In the genomic region with DNA sequence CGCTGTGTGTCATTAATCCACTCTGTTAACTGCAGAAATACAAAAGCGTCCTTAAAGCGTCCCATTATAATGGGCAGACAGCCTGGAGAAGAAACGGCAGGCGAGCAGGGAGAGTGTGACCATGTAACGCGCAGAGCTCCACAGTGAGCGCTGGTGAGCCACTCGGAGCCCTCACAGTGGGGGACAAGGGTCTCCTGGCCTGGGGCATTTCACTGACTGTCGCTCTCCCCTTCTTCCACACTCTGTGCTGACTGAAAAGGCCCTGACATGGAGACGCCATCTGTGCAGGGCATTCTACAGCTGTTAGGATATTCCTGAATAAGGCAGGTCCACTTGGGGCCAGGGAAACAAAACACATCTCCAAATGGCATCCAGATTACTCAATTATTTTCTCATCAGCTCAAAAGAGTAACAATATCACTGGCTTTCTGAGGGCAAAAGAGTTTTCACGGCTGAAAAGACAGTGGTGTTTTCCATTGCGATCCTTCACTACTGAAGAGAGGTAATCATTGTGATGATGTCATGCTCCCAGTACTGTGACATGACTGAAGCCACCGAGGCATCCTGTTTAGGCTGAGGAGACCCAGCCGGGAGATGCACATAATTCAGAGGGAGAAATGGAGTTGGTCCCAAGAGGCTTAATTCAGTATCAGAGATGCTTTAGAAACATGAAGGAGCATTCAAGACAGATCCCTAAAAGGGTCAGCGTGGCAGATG, we compare ENCODE assay signal across 15 cellular contexts. TPM values are rescaled to one million over a fixed set of nuclear protein-coding genes. Genes with fewer than 3 reads are reported as not detected.
DNase-seq lines count a peak whose midpoint lies in the region; ATAC-seq, FAIRE-seq and TF ChIP-seq lines count a peak whose summit lies in the region.
"Had no signal": no experiment of that assay in that cellular context is flagged by ENCODE, and none has a peak within 500 bp of the region (broad histone marks: within the 10 kb centered on the region; RNA-seq: fewer than 3 reads in every experiment).

No MANE protein-coding gene starts in this region.

- TF ChIP-seq POLR2A in GM12891 (IDR thresholded peaks at IDR 0.05; ENCODE audit: low read depth, low read length) = no peak

- no peak for FAIRE-seq in GM12891 (lab: Jason Lieb, UNC)

- H3K27me3 ChIP-seq in H7 (ENCODE audit: control insufficient read depth, insufficient read depth, low read length) = no peaks in the 10 kb centered on the region
- H3K27me3 ChIP-seq in ectodermal cell (ENCODE audit: control insufficient read depth, insufficient read depth, low read length, poor library complexity, severe bottlenecking) = peaks cover 4% of the 10 kb centered on the region
- H3K27me3 ChIP-seq in neural progenitor cell = peaks cover 31% of the 10 kb centered on the region
- H3K27me3 ChIP-seq: breast epithelium had no signal

- peak overlapping the region; percentile 48 for H3K27ac Mint-ChIP-seq in neural progenitor cell
- H3K27ac Mint-ChIP-seq: activated naive CD8-positive, alpha-beta T cell; IgD-negative memory B cell had no signal

- no peaks in the 10 kb centered on the region for H3K9me3 ChIP-seq in ectodermal cell (ENCODE audit: control insufficient read depth, low read length)
- no peaks in the 10 kb centered on the region for H3K9me3 ChIP-seq in neural progenitor cell (ENCODE audit: low read depth)
- H3K9me3 ChIP-seq: breast epithelium had no signal

- no peaks in the 10 kb centered on the region for H3K79me2 ChIP-seq in neural progenitor cell (ENCODE audit: low read depth)

- ATAC-seq in HG02642 (IDR thresholded peaks at IDR 0.05; ENCODE audit: poor library complexity, unreplicated experiment) = no peak
- ATAC-seq: activated T-cell treated with anti-CD3 and anti-CD28 coated beads, Interleukin-2, amount 50 U/mL, for 4 hours had no signal

- H3K27me3 Mint-ChIP-seq in neural progenitor cell (ENCODE audit: insufficient read depth, low read depth) = peaks cover 2% of the 10 kb centered on the region
- H3K27me3 Mint-ChIP-seq: activated naive CD8-positive, alpha-beta T cell; IgD-negative memory B cell had no signal

- H3K4me1 Mint-ChIP-seq in neural progenitor cell = peaks cover 55% of the 10 kb centered on the region

- H3K4me1 ChIP-seq in ectodermal cell (ENCODE audit: control insufficient read depth, insufficient read depth, low read length) = peaks cover 22% of the 10 kb centered on the region
- peaks cover 10% of the 10 kb centered on the region for H3K4me1 ChIP-seq in neural progenitor cell
- H3K4me1 ChIP-seq: breast epithelium had no signal

- H3K4me2 ChIP-seq in neural progenitor cell = no peak overlapping the region

- TF ChIP-seq CTCF in neural progenitor cell (IDR thresholded peaks at IDR 0.05) = no peak

- H3K36me3 Mint-ChIP-seq in neural progenitor cell = peaks cover 13% of the 10 kb centered on the region

- no peaks in the 10 kb centered on the region for H3F3A ChIP-seq in neural progenitor cell (ENCODE audit: low read depth)

- peaks cover 4% of the 10 kb centered on the region for H3K9me3 Mint-ChIP-seq in neural progenitor cell
- H3K9me3 Mint-ChIP-seq: activated T-cell treated with anti-CD3 and anti-CD28 coated beads, Interleukin-2, amount 50 U/mL, for 4 hours; IgD-negative memory B cell had no signal

- 77 to 78% methylated on average over 16 of the region's 16 CpGs for WGBS in ectodermal cell, 2 experiments

- peak; percentile 62 for DNase-seq in H7
- DNase-seq in NCI-H524 (lab: John Stamatoyannopoulos, UW) = peak; percentile 84 to 92
- no peak for DNase-seq in neural progenitor cell (ENCODE audit: low spot score)
- no peak for DNase-seq in DMS53 treated with DMSO at 0.1 percent for 48 hours (lab: John Stamatoyannopoulos, UW; ENCODE audit: unreplicated experiment)
- DNase-seq in stimulated activated naive CD4-positive, alpha-beta T cell treated with Interleukin-2 at 50 U/mL for 16 hours (lab: John Stamatoyannopoulos, UW) = no peak
- no peak for DNase-seq in GM12891 (ENCODE audit: insufficient read length, low spot score)
- DNase-seq: activated T-cell treated with anti-CD3 and anti-CD28 coated beads, Interleukin-2, amount 50 U/mL, for 4 hours; COR-L47; NCI-H2107; stimulated activated CD4-positive, alpha-beta T cell treated with anti-CD3 and anti-CD28 coated beads, Interleukin-15, amount 100 ng/mL, for 24 hours had no signal

- no peak overlapping the region for H3K9ac ChIP-seq in neural progenitor cell

- H3K4me3 ChIP-seq in H7 (ENCODE audit: insufficient read depth, low read depth, low read length) = no peak overlapping the region
- H3K4me3 ChIP-seq in ectodermal cell (ENCODE audit: insufficient read depth, low read depth, low read length) = no peak overlapping the region
- H3K4me3 ChIP-seq in neural progenitor cell = no peak overlapping the region
- H3K4me3 ChIP-seq: breast epithelium had no signal

- H4K20me1 ChIP-seq in neural progenitor cell (ENCODE audit: low read depth) = no peaks in the 10 kb centered on the region

- H3K27ac ChIP-seq in ectodermal cell (ENCODE audit: insufficient read depth, low read depth, low read length, poor library complexity, severe bottlenecking) (peak overlapping the region; percentile 47), neural progenitor cell (no peak overlapping the region)
- H3K27ac ChIP-seq: breast epithelium had no signal

- H2AFZ ChIP-seq in neural progenitor cell (replicated peaks) = no peak overlapping the region

- H3K36me3 ChIP-seq in H7 (replicated peaks; ENCODE audit: control insufficient read depth, insufficient read depth, low read length) (no peaks in the 10 kb centered on the region), ectodermal cell (ENCODE audit: control insufficient read depth, insufficient read depth, low read length) (no peaks in the 10 kb centered on the region), neural progenitor cell (no peaks in the 10 kb centered on the region)
- H3K36me3 ChIP-seq: breast epithelium had no signal

- no peak overlapping the region for H3K4me3 Mint-ChIP-seq in neural progenitor cell
- H3K4me3 Mint-ChIP-seq: activated naive CD8-positive, alpha-beta T cell; activated T-cell treated with anti-CD3 and anti-CD28 coated beads, Interleukin-2, amount 50 U/mL, for 4 hours; IgD-negative memory B cell had no signal

TF ChIP-seq in GM12891, 5 proteins besides CTCF, POLR2A, EP300 and RAD21:
- TF ChIP-seq POLR2AphosphoS5 (IDR thresholded peaks at IDR 0.05; ENCODE audit: low read depth, low read length) (no peak), TAF1 (IDR thresholded peaks at IDR 0.05; ENCODE audit: low read depth, low read length) (no peak), POU2F2 (IDR thresholded peaks at IDR 0.05; ENCODE audit: low read depth, low read length) (no peak), PAX5 (IDR thresholded peaks at IDR 0.05; ENCODE audit: insufficient read depth, low read length, severe bottlenecking) (no peak), SPI1 (IDR thresholded peaks at IDR 0.05; ENCODE audit: low read depth, low read length) (no peak)

RNA-seq across cellular contexts. Expression of gene CCDC92, which starts 24.1 kb away (rescaled TPM):
- 5.2 and 6.1 TPM in 2 replicates for total RNA-seq in H7 (2014; rRNA removed; shearing (Covaris generic))
- 21.6 TPM for polyA plus RNA-seq in ectodermal cell (2013, experiment 1 of 4)
- polyA plus RNA-seq in ectodermal cell (2013, experiment 2 of 4) = 18.1 TPM
- 16.0 TPM for polyA plus RNA-seq in ectodermal cell (2013, experiment 3 of 4)
- 18.3 TPM for polyA plus RNA-seq in ectodermal cell (2013, experiment 4 of 4)
- total RNA-seq in neural progenitor cell (ENCODE audit: low replicate concordance) = 4.8 and 10.5 TPM in 2 replicates
- polyA plus RNA-seq in GM12891 (2012; ENCODE audit: low read depth, missing spikeins) = 7.8 TPM

RNA-seq across cellular contexts. Expression of gene ZNF664, which starts 24.5 kb away (rescaled TPM):
- 60.3 and 62.0 TPM in 2 replicates for total RNA-seq in H7 (2014; rRNA removed; shearing (Covaris generic))
- 160 TPM for polyA plus RNA-seq in ectodermal cell (2013, experiment 1 of 4)
- polyA plus RNA-seq in ectodermal cell (2013, experiment 2 of 4) = 166 TPM
- 128 TPM for polyA plus RNA-seq in ectodermal cell (2013, experiment 3 of 4)
- polyA plus RNA-seq in ectodermal cell (2013, experiment 4 of 4) = 141 TPM
- total RNA-seq in neural progenitor cell (ENCODE audit: low replicate concordance) = 133 and 172 TPM in 2 replicates
- polyA plus RNA-seq in GM12891 (2012; ENCODE audit: low read depth, missing spikeins) = 22.6 TPM

Comparison
In these comparisons a context has a peak if more than half of its experiments do, and no peak if none do; other contexts are left out.
1. DNase-seq: peak in H7 (single experiment) and NCI-H524 (2 of 2); none in neural progenitor cell (single experiment), DMS53 treated with DMSO at 0.1 percent for 48 hours (single experiment), stimulated activated naive CD4-positive, alpha-beta T cell treated with Interleukin-2 at 50 U/mL for 16 hours (single experiment) and GM12891 (single experiment).